ENCODE assay signal across 8 cellular contexts in genomic region chr1:24586970-24587820, GRCh38.
DNase-seq lines count a peak whose midpoint lies in the region; ATAC-seq lines count a peak whose summit lies in the region.

No MANE protein-coding gene starts in this region.

- peak; percentile 62 for DNase-seq in activated CD8-positive, alpha-beta memory T cell treated with anti-CD3 and anti-CD28 coated beads for 24 hours
- no peak for DNase-seq in activated CD8-positive, alpha-beta memory T cell treated with anti-CD3 and anti-CD28 coated beads, Interleukin-2, amount 50 U/mL, for 48 hours
- DNase-seq in NCI-H1417 treated with DMSO at 0.1 percent for 48 hours (lab: John Stamatoyannopoulos, UW) (peak; percentile 14), T follicular helper cell (ENCODE audit: low read depth) (peak; percentile 33), astrocyte of the hippocampus (ENCODE audit: low read depth, low spot score) (peak; percentile 70), iPS-NIHi11 (ENCODE audit: low spot score) (peak; percentile 84)
- DNase-seq in stimulated activated CD4-positive, alpha-beta T cell treated with anti-CD3 and anti-CD28 coated beads, Interleukin-1b, Interleukin-23, amount 100 ng/mL, for 24 hours (ENCODE audit: low read depth in 4 of 4, low spot score in 1 of 4): peak; percentile 17 to 30 (median 26)

- ATAC-seq in GM18907 (IDR thresholded peaks at IDR 0.05; ENCODE audit: unreplicated experiment): no peak
